In genomic region chr6:43510827-43511163, GRCh38 we compare ENCODE assay signal across 7 cellular contexts. TPM values are rescaled to one million over a fixed set of nuclear protein-coding genes. Genes with fewer than 3 reads are reported as not detected.
A peak's percentile ranks its signal among the peaks of the same experiment; 100 is the strongest.
DNase-seq lines count a peak whose midpoint lies in the region; ATAC-seq, FAIRE-seq and TF ChIP-seq lines count a peak whose summit lies in the region.

No MANE protein-coding gene starts in this region.

- peak overlapping the region; percentile 95 for H3K4me2 ChIP-seq in astrocyte (ENCODE audit: low read length)

- peak overlapping the region; percentile 55 for H3K9ac ChIP-seq in HUES6 (ENCODE audit: low read length)
- peak overlapping the region; percentile 79 for H3K9ac ChIP-seq in astrocyte (ENCODE audit: low read length)

- peak overlapping the region; percentile 27 for H3K4me3 Mint-ChIP-seq in astrocyte (ENCODE audit: unreplicated experiment)

- DNase-seq in astrocyte (ENCODE audit: low read depth) (no peak), stomach (peak; percentile 73), NCI-H2171 treated with DMSO at 0.1 percent for 48 hours (lab: John Stamatoyannopoulos, UW) (no peak)

- no peak overlapping the region for H2AFZ ChIP-seq in astrocyte (ENCODE audit: low read depth, low read length)

- H4K20me1 ChIP-seq in astrocyte (ENCODE audit: insufficient read depth, low read length), result peaks cover 54% of the 10 kb centered on the region

- H3K9me3 Mint-ChIP-seq in astrocyte (ENCODE audit: unreplicated experiment), result no peaks in the 10 kb centered on the region

- ATAC-seq in HG02798 (IDR thresholded peaks at IDR 0.05; ENCODE audit: poor library complexity, unreplicated experiment), result no peak
- no peak for ATAC-seq in activated CD4-positive, CD25-positive, alpha-beta regulatory T cell treated with anti-CD3 and anti-CD28 coated beads, Interleukin-2, amount 50 U/mL, for 24 hours

- TF ChIP-seq CTCF in astrocyte (IDR thresholded peaks at IDR 0.05; ENCODE audit: insufficient read depth, low read depth, low read length) (no peak), stomach (IDR thresholded peaks at IDR 0.05) (no peak)

- H3K27me3 ChIP-seq in HUES6 (ENCODE audit: control insufficient read depth, insufficient read depth, low read length), result peaks cover 30% of the 10 kb centered on the region
- H3K27me3 ChIP-seq in astrocyte (ENCODE audit: insufficient read depth, low read length), result no peaks in the 10 kb centered on the region
- peaks cover 0 to 28% (median 11%) of the 10 kb centered on the region in 3 donors for H3K27me3 ChIP-seq in stomach

- no peak for FAIRE-seq in astrocyte (lab: Jason Lieb, UNC)

- intact Hi-C loops in stomach (cut with DNase I; ENCODE audit: low total_unique reads), result no loop called here

- no peak for TF ChIP-seq EP300 in stomach (IDR thresholded peaks at IDR 0.05)

- peaks cover 43% of the 10 kb centered on the region for H3K36me3 ChIP-seq in HUES6 (ENCODE audit: control insufficient read depth, insufficient read depth, low read length)
- peaks cover 25% of the 10 kb centered on the region for H3K36me3 ChIP-seq in astrocyte (ENCODE audit: insufficient read depth, low read length)
- H3K36me3 ChIP-seq in stomach, result peaks cover 34 to 53% (median 52%) of the 10 kb centered on the region in 4 donors

- H3K27ac ChIP-seq in HUES6 (ENCODE audit: low read depth, low read length), result no peak overlapping the region
- peak overlapping the region; percentile 42 for H3K27ac ChIP-seq in astrocyte (ENCODE audit: low read depth, low read length)
- H3K27ac ChIP-seq in stomach, result peak overlapping the region; percentile 81 to 89 (median 83)

- peaks cover 24% of the 10 kb centered on the region for H3K79me2 ChIP-seq in astrocyte (ENCODE audit: insufficient read depth, low read length)

- H3K27me3 Mint-ChIP-seq in astrocyte (ENCODE audit: low read depth, unreplicated experiment), result peaks cover 19% of the 10 kb centered on the region

- peaks cover 10% of the 10 kb centered on the region for H3K36me3 Mint-ChIP-seq in astrocyte (ENCODE audit: low read depth, unreplicated experiment)

- no peak overlapping the region for H3K27ac Mint-ChIP-seq in astrocyte (ENCODE audit: unreplicated experiment)

- WGBS in stomach, 5 donors, result 19 to 52% (median 34%) methylated on average over 2 to 10 of the region's 10 CpGs

- H3K4me1 ChIP-seq in HUES6 (ENCODE audit: control insufficient read depth, insufficient read depth, low read length), result peaks cover 23% of the 10 kb centered on the region
- H3K4me1 ChIP-seq in astrocyte (ENCODE audit: insufficient read depth, low read length), result peaks cover 17% of the 10 kb centered on the region
- peaks cover 38 to 68% (median 57%) of the 10 kb centered on the region in 4 donors for H3K4me1 ChIP-seq in stomach

- H3K4me1 Mint-ChIP-seq in astrocyte (ENCODE audit: low read depth, unreplicated experiment), result peaks cover 12% of the 10 kb centered on the region

- H3K9me3 ChIP-seq in HUES6 (ENCODE audit: control insufficient read depth, insufficient read depth, low read depth, low read length), result no peaks in the 10 kb centered on the region
- H3K9me3 ChIP-seq in astrocyte (ENCODE audit: insufficient read depth, low read depth, low read length), result no peaks in the 10 kb centered on the region
- H3K9me3 ChIP-seq in iPS-18c (ENCODE audit: control insufficient read depth, insufficient read depth, low read length), result no peaks in the 10 kb centered on the region
- H3K9me3 ChIP-seq in stomach, result no peaks in the 10 kb centered on the region

- H3K4me3 ChIP-seq in HUES6 (ENCODE audit: low read depth, low read length) (peak overlapping the region; percentile 91), astrocyte (ENCODE audit: insufficient read depth, low read depth, low read length) (no peak overlapping the region), iPS-18c (ENCODE audit: insufficient read depth, low read depth, low read length) (peak overlapping the region; percentile 71), stomach (peak overlapping the region; percentile 73 to 89 (median 77))

- no peak for TF ChIP-seq POLR2A in stomach (IDR thresholded peaks at IDR 0.05)

RNA-seq across cellular contexts. Expression of gene LRRC73, which starts 0.6 kb away (rescaled TPM):
- total RNA-seq in astrocyte, result 0.30 and 0.31 TPM in 2 replicates
- total RNA-seq in stomach, result 1 to 10 TPM in 1 of 5 donors, under 1 TPM in 1, not detected in 3; 0.55 to 1.0 TPM
- under 1 TPM; 0.30 to 0.31 (median 0.31) TPM for polyA plus RNA-seq in stomach

RNA-seq across cellular contexts. Expression of gene YIPF3, which starts 5.9 kb away (rescaled TPM):
- 132 and 141 TPM in 2 replicates for total RNA-seq in astrocyte
- total RNA-seq in stomach, result 100 to 1,000 TPM in 1 of 5 donors, 10 to 100 TPM in 4; 18.7 to 107 (median 62.0) TPM
- 10 to 100 TPM; 49.3 to 77.4 (median 53.2) TPM for polyA plus RNA-seq in stomach

RNA-seq across cellular contexts. Expression of gene POLR1C, which starts 6.1 kb away (rescaled TPM):
- total RNA-seq in astrocyte (41.8 and 46.2 TPM in 2 replicates), stomach (10 to 100 TPM; 16.9 to 31.6 (median 26.8) TPM)
- polyA plus RNA-seq in stomach, result 10 to 100 TPM; 14.7 to 36.2 (median 23.3) TPM

RNA-seq across cellular contexts. Expression of gene TJAP1, which starts 33.4 kb away (rescaled TPM):
- total RNA-seq in astrocyte (26.6 and 28.3 TPM in 2 replicates), stomach (100 to 1,000 TPM in 1 of 5 donors, 10 to 100 TPM in 2, 1 to 10 TPM in 2; 8.4 to 182 (median 15.2) TPM)
- 10 to 100 TPM; 10.8 to 17.5 (median 13.1) TPM for polyA plus RNA-seq in stomach

RNA-seq across cellular contexts. Expression of gene DLK2, which starts 55.4 kb away (rescaled TPM):
- total RNA-seq in astrocyte, result 0.41 and 0.68 TPM in 2 replicates
- under 1 TPM in 1 of 5 donors, not detected in 4; 0.37 TPM for total RNA-seq in stomach
- polyA plus RNA-seq in stomach, result 10 to 100 TPM in 1 of 3 donors, not detected in 2; 17.0 TPM
